In genomic region chr1:176682830-176683229, GRCh38 we compare ENCODE assay signal across 1 cellular context.
TF ChIP-seq lines count a peak whose summit lies in the region.

No MANE protein-coding gene starts in this region.

TF ChIP-seq in HEK293, 187 proteins besides CTCF, POLR2A, EP300 and RAD21 (continued from another document):
- peak; percentile 65 for TF ChIP-seq ZBTB11 (tag by site-specific recombination; conservative IDR thresholded peaks at IDR 0.05; ENCODE audit: low read depth)
- no peak for TF ChIP-seq ZNF274 (IDR thresholded peaks at IDR 0.05; ENCODE audit: low read length)
- TF ChIP-seq ZNF274 (tag by site-specific recombination; IDR thresholded peaks at IDR 0.05; ENCODE audit: borderline replicate concordance), result no peak
- TF ChIP-seq REST (tag by site-specific recombination; IDR thresholded peaks at IDR 0.05), result peak; percentile 27; the same call in 1 of the 2 replicates
- 0 out of 2 replicates have a peak, but pooled peaks have one; percentile 32 for TF ChIP-seq ZNF558 (tag by site-specific recombination; IDR thresholded peaks at IDR 0.05)
